In genomic region chr1:241475688-241476087, GRCh38 we compare ENCODE assay signal across 1 cellular context.
A peak's percentile ranks its signal among the peaks of the same experiment; 100 is the strongest.
TF ChIP-seq lines count a peak whose summit lies in the region.

No MANE protein-coding gene starts in this region.

TF ChIP-seq in endothelial cell of umbilical vein, 7 proteins besides CTCF, POLR2A, EP300 and RAD21:
- TF ChIP-seq GATA2 (IDR thresholded peaks at IDR 0.05; ENCODE audit: insufficient read depth, insufficient read length, low read depth, low read length), result peak; percentile 84
- TF ChIP-seq JUN (IDR thresholded peaks at IDR 0.05; ENCODE audit: borderline replicate concordance, insufficient read depth, insufficient read length, low read depth), result peak; percentile 12
- TF ChIP-seq FOS (IDR thresholded peaks at IDR 0.05; ENCODE audit: borderline replicate concordance, insufficient read depth, low read length), result peak; percentile 91
- TF ChIP-seq EZH2 (IDR thresholded peaks at IDR 0.05; ENCODE audit: borderline replicate concordance, low read depth, low read length, severe bottlenecking), result no peak
- TF ChIP-seq MAX (IDR thresholded peaks at IDR 0.05; ENCODE audit: insufficient read depth, insufficient read length), result no peak
- TF ChIP-seq POLR2AphosphoS5 (IDR thresholded peaks at IDR 0.05; ENCODE audit: insufficient read depth, low read depth, low read length), result peak; percentile 73
- TF ChIP-seq MYC (IDR thresholded peaks at IDR 0.05; ENCODE audit: low read depth, low read length), result no peak
TF ChIP-seq in endothelial cell of umbilical vein: peak in this region for 4.
